In genomic region chr15:99122831-99123705, GRCh38 we compare ENCODE assay signal across 1 cellular context.
TF ChIP-seq lines count a peak whose summit lies in the region.

No MANE protein-coding gene starts in this region.

TF ChIP-seq in SK-N-SH treated with all-trans-retinoic acid at 6 μM for 48 hours, 23 proteins besides CTCF, POLR2A, EP300 and RAD21 (continued from another document):
- TF ChIP-seq ZNF8 (CRISPR knock-in tag; IDR thresholded peaks at IDR 0.05) (no peak), GLIS3 (CRISPR knock-in tag; IDR thresholded peaks at IDR 0.05) (no peak), BACH2 (CRISPR knock-in tag; IDR thresholded peaks at IDR 0.05; ENCODE audit: borderline replicate concordance) (no peak), CREB5 (CRISPR knock-in tag; IDR thresholded peaks at IDR 0.05; ENCODE audit: low read depth) (no peak), ZNF565 (CRISPR knock-in tag; conservative IDR thresholded peaks at IDR 0.05; ENCODE audit: low read depth) (no peak)
- TF ChIP-seq, protein P1, sequence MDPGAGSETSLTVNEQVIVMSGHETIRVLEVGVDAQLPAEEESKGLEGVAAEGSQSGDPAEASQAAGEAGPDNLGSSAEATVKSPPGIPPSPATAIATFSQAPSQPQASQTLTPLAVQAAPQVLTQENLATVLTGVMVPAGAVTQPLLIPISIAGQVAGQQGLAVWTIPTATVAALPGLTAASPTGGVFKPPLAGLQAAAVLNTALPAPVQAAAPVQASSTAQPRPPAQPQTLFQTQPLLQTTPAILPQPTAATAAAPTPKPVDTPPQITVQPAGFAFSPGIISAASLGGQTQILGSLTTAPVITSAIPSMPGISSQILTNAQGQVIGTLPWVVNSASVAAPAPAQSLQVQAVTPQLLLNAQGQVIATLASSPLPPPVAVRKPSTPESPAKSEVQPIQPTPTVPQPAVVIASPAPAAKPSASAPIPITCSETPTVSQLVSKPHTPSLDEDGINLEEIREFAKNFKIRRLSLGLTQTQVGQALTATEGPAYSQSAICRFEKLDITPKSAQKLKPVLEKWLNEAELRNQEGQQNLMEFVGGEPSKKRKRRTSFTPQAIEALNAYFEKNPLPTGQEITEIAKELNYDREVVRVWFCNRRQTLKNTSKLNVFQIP (CRISPR knock-in tag; IDR thresholded peaks at IDR 0.05; ENCODE audit: borderline replicate concordance, low read depth) = no peak
